ENCODE assay signal across 8 cellular contexts in genomic region chr19:49889687-49890348, GRCh38. TPM values are rescaled to one million over a fixed set of nuclear protein-coding genes. Genes with fewer than 3 reads are reported as not detected.
DNase-seq lines count a peak whose midpoint lies in the region; ATAC-seq, FAIRE-seq and TF ChIP-seq lines count a peak whose summit lies in the region.

No MANE protein-coding gene starts in this region.

- H3K4me3 ChIP-seq in A549, result peak overlapping the region; percentile 44
- peak overlapping the region; percentile 60 for H3K4me3 ChIP-seq in coronary artery
- peak overlapping the region in 1 of 3 donors; percentile 14 for H3K4me3 ChIP-seq in liver (ENCODE audit: low read depth in 1 of 3, low read length in 3 of 3)

- no peak for TF ChIP-seq EP300 in A549 (IDR thresholded peaks at IDR 0.05)

- no peaks in the 10 kb centered on the region for H3K27me3 ChIP-seq in liver (ENCODE audit: control insufficient read depth in 4 of 4, insufficient read depth in 4 of 4, low read length in 3 of 4)

- peak overlapping the region; percentile 70 for H3K27ac Mint-ChIP-seq in activated CD4-positive, alpha-beta T cell treated with anti-CD3 and anti-CD28 coated beads for 36 hours

- no peak for TF ChIP-seq POLR2A in A549 (IDR thresholded peaks at IDR 0.05; ENCODE audit: low read length)

- POLR2A ChIA-PET in A549 (lab: Yijun Ruan, JAX) (interaction anchor here (1.9 to 2.6 kb wide), 2 partner anchors 13 to 40 kb away, joined by 9 to 11 read pairs; partner anchors contain the start of genes AKT1S1, NUP62 and TBC1D17), HEK293T (lab: Yijun Ruan, JAX) (interaction anchor here (1.1 to 2.6 kb wide), 4 partner anchors 12 to 40 kb away, joined by 4 to 11 read pairs (median 5); partner anchors contain the start of genes AKT1S1, ATF5, NUP62 and TBC1D17)
- POLR2A ChIA-PET in activated CD4-positive, alpha-beta T cell treated with anti-CD3 and anti-CD28 coated beads for 36 hours (lab: Charles Lee), result interaction anchor here (1.6 kb wide), 1 partner anchor 13 kb away, joined by 4 read pairs; the partner anchor contains the start of genes AKT1S1 and TBC1D17

- H3K27ac ChIP-seq in A549, result peak overlapping the region; percentile 26 to 72; a peak in 5 of 6 replicates
- H3K27ac ChIP-seq in coronary artery, result no peak overlapping the region
- H3K27ac ChIP-seq in liver (ENCODE audit: low read depth in 1 of 2, low read length in 2 of 2), result no peak overlapping the region

- peak; percentile 63 for FAIRE-seq in A549 (lab: Jason Lieb, UNC)

- ATAC-seq in A549 (peak; percentile 55 to 79), HG02759 (IDR thresholded peaks at IDR 0.05; ENCODE audit: unreplicated experiment) (no peak)
- peak; percentile 61 for ATAC-seq in activated CD4-positive, alpha-beta T cell treated with anti-CD3 and anti-CD28 coated beads for 36 hours

- peaks cover 6% of the 10 kb centered on the region; the same call in 1 of the 3 replicates for H3K4me1 ChIP-seq in A549
- H3K4me1 ChIP-seq in liver (ENCODE audit: control insufficient read depth in 4 of 4, insufficient read depth in 4 of 4, low read length in 3 of 4), result peaks cover 0 to 9% (median 4%) of the 10 kb centered on the region in 4 donors

- H3K9me3 ChIP-seq in A549 (no peaks in the 10 kb centered on the region), liver (ENCODE audit: control insufficient read depth in 4 of 4, low read length in 3 of 4) (no peaks in the 10 kb centered on the region)

- peaks cover 15% of the 10 kb centered on the region for H3K36me3 Mint-ChIP-seq in activated CD4-positive, alpha-beta T cell treated with anti-CD3 and anti-CD28 coated beads for 36 hours (ENCODE audit: low read depth)

- CTCF ChIA-PET in A549 (lab: Yijun Ruan, JAX) (interaction anchor here (0.7 to 3.9 kb wide), 19 partner anchors 9 to 336 kb away, joined by 3 to 27 read pairs (median 6); partner anchors contain the start of genes AKT1S1, ATF5, NUP62 and TBC1D17), HEK293T (lab: Yijun Ruan, JAX) (no interaction called here)
- CTCF ChIA-PET in activated CD4-positive, alpha-beta T cell treated with anti-CD3 and anti-CD28 coated beads for 36 hours (lab: Charles Lee), result interaction anchor here (0.6 to 1.2 kb wide), 5 partner anchors 24 to 201 kb away, joined by 3 to 4 read pairs (median 3); no protein-coding TSS in a partner anchor

- H3K4me1 Mint-ChIP-seq in activated CD4-positive, alpha-beta T cell treated with anti-CD3 and anti-CD28 coated beads for 36 hours, result peaks cover 16% of the 10 kb centered on the region

- peak overlapping the region; percentile 95 for H3K4me2 ChIP-seq in A549

- 73% methylated on average over 43 of the region's 71 CpGs for WGBS in A549 (ENCODE audit: missing lambda C conversion rate)
- WGBS in liver, result 36% methylated on average over 71 of the region's 71 CpGs

- no peak overlapping the region for H3K9ac ChIP-seq in liver (ENCODE audit: low read depth in 1 of 2, low read length in 2 of 2)

- H3K36me3 ChIP-seq in liver (ENCODE audit: control insufficient read depth in 4 of 4, insufficient read depth in 3 of 4, low read depth in 1 of 4, low read length in 3 of 4), result peaks cover 2 to 9% (median 6%) of the 10 kb centered on the region in 4 donors

- peak; percentile 42 to 51; a peak in 3 of 5 replicates for TF ChIP-seq RAD21 in A549 (conservative IDR thresholded peaks at IDR 0.05 in 1 of 2, IDR thresholded peaks at IDR 0.05 in 1 of 2)
- TF ChIP-seq RAD21 in liver (IDR thresholded peaks at IDR 0.05), result peak in 1 of 2 donors; percentile 72

- TF ChIP-seq CTCF in A549 (IDR thresholded peaks at IDR 0.05), result peak; percentile 88
- TF ChIP-seq CTCF in coronary artery (IDR thresholded peaks at IDR 0.05), result peak; percentile 55
- TF ChIP-seq CTCF in liver (IDR thresholded peaks at IDR 0.05; ENCODE audit: low read depth, low read length, missing input control), result peak; percentile 50

- DNase-seq in A549 (ENCODE audit: low read depth in 1 of 2, low spot score in 1 of 2), result peak; percentile 61 to 94
- DNase-seq in HEK293T (ENCODE audit: extremely low spot score), result peak; percentile 85
- DNase-seq in activated CD4-positive, alpha-beta T cell treated with anti-CD3 and anti-CD28 coated beads for 36 hours, result peak; percentile 89
- DNase-seq in coronary artery (ENCODE audit: low spot score), result no peak
- DNase-seq in stimulated activated CD4-positive, alpha-beta T cell treated with anti-CD3 and anti-CD28 coated beads, TNF-alpha, amount 100 ng/mL, for 1 hour (ENCODE audit: low read depth in 3 of 3, low spot score in 1 of 3), result peak in 2 of 3 donors; percentile 55 to 64
- DNase-seq in middle frontal gyrus (ENCODE audit: extremely low spot score, low spot score), result no peak

- intact Hi-C loops in activated CD4-positive, alpha-beta T cell treated with anti-CD3 and anti-CD28 coated beads for 36 hours (cut with DNase I, micrococcal nuclease), result loop anchor here (1.0 to 5.0 kb wide), 7 partner anchors 12 to 40 kb away; partner anchors contain the start of genes AKT1S1 (in 1 of the 2), ATF5 (in 1 of the 2), NUP62 (in 1 of the 2) and PNKP (in 1 of the 2)

- no peaks in the 10 kb centered on the region for H3K27me3 Mint-ChIP-seq in activated CD4-positive, alpha-beta T cell treated with anti-CD3 and anti-CD28 coated beads for 36 hours

- peak overlapping the region; percentile 69 for H3K4me3 Mint-ChIP-seq in activated CD4-positive, alpha-beta T cell treated with anti-CD3 and anti-CD28 coated beads for 36 hours

- H3K9me3 Mint-ChIP-seq in activated CD4-positive, alpha-beta T cell treated with anti-CD3 and anti-CD28 coated beads for 36 hours (ENCODE audit: low read depth), result no peaks in the 10 kb centered on the region

TF ChIP-seq in A549, 52 proteins besides CTCF, POLR2A, EP300 and RAD21 (continues in another document):
- no peak for TF ChIP-seq HEYL (CRISPR knock-in tag; IDR thresholded peaks at IDR 0.05)
- TF ChIP-seq CHD2 (IDR thresholded peaks at IDR 0.05; ENCODE audit: low read length, partially characterized antibody), result no peak
- 0 out of 2 replicates have a peak, but pooled peaks have one; percentile 14 for TF ChIP-seq TFCP2L1 (CRISPR knock-in tag; IDR thresholded peaks at IDR 0.05)
- TF ChIP-seq CEBPB (IDR thresholded peaks at IDR 0.05), result no peak

TF ChIP-seq in liver, 16 proteins besides CTCF, POLR2A, EP300 and RAD21 (continues in another document):
- no peak for TF ChIP-seq YY1 (IDR thresholded peaks at IDR 0.05)
- TF ChIP-seq GABPA (IDR thresholded peaks at IDR 0.05 in 1 of 2, conservative IDR thresholded peaks at IDR 0.05 in 1 of 2), result no peak

RNA-seq across cellular contexts. Expression of gene IL4I1, which starts 6.9 kb away (rescaled TPM):
- polyA plus RNA-seq in A549 (2011; rRNA removed), result 0.15 and 0.18 TPM in 2 replicates
- 0.20 and 0.26 TPM in 2 replicates for polyA plus RNA-seq in A549 (2012; cell fraction: cytosol; rRNA removed)
- 0.66 and 0.84 TPM in 2 replicates for polyA plus RNA-seq in A549 (2012; cell fraction: nucleus; rRNA removed)
- polyA plus RNA-seq in A549 (2017; fragmentation: RNase III; extraction: RNeasy Plus Mini Kit Qiagen cat#74134 plus additional on column Dnase treatment), result 0.62 to 0.88 TPM (median 0.87 TPM) in 3 replicates
- 0.70 TPM in 1 of 2 replicates, not detected in the other for polyA minus RNA-seq in A549 (2011; rRNA and poly(A)+ RNA removed)
- total RNA-seq in activated CD4-positive, alpha-beta T cell treated with anti-CD3 and anti-CD28 coated beads for 36 hours, result 10 to 100 TPM; 21.2 to 22.2 TPM
- under 1 TPM; 0.08 to 0.75 TPM for total RNA-seq in liver
- polyA plus RNA-seq in liver, result under 1 TPM; 0.17 to 0.30 TPM

RNA-seq across cellular contexts. Expression of gene TBC1D17, which starts 12.3 kb away (rescaled TPM):
- polyA plus RNA-seq in A549 (2011; rRNA removed) (12.3 and 18.0 TPM in 2 replicates), A549 (2017; fragmentation: RNase III; extraction: RNeasy Plus Mini Kit Qiagen cat#74134 plus additional on column Dnase treatment) (26.6 to 44.8 TPM (median 41.5 TPM) in 3 replicates), liver (10 to 100 TPM; 19.5 to 27.9 TPM)
- 26.5 and 33.3 TPM in 2 replicates for polyA plus RNA-seq in A549 (2012; cell fraction: cytosol; rRNA removed)
- 65.2 and 76.6 TPM in 2 replicates for polyA plus RNA-seq in A549 (2012; cell fraction: nucleus; rRNA removed)
- polyA minus RNA-seq in A549 (2011; rRNA and poly(A)+ RNA removed), result 14.3 and 18.0 TPM in 2 replicates
- total RNA-seq in activated CD4-positive, alpha-beta T cell treated with anti-CD3 and anti-CD28 coated beads for 36 hours, result 10 to 100 TPM; 29.1 to 29.6 TPM
- total RNA-seq in liver, result 10 to 100 TPM; 11.3 to 14.9 TPM

RNA-seq across cellular contexts. Expression of gene AKT1S1, which starts 12.7 kb away (rescaled TPM):
- polyA plus RNA-seq in A549 (2011; rRNA removed) (39.2 and 41.5 TPM in 2 replicates), A549 (2017; fragmentation: RNase III; extraction: RNeasy Plus Mini Kit Qiagen cat#74134 plus additional on column Dnase treatment) (63.4 to 75.9 TPM (median 75.3 TPM) in 3 replicates), liver (10 to 100 TPM; 15.4 to 43.9 TPM)
- polyA plus RNA-seq in A549 (2012; cell fraction: cytosol; rRNA removed), result 70.4 and 91.8 TPM in 2 replicates
- 107 and 112 TPM in 2 replicates for polyA plus RNA-seq in A549 (2012; cell fraction: nucleus; rRNA removed)
- 30.8 and 33.3 TPM in 2 replicates for polyA minus RNA-seq in A549 (2011; rRNA and poly(A)+ RNA removed)
- 10 to 100 TPM; 16.1 to 20.3 TPM for total RNA-seq in activated CD4-positive, alpha-beta T cell treated with anti-CD3 and anti-CD28 coated beads for 36 hours
- 10 to 100 TPM in 1 of 2 donors, 1 to 10 TPM in 1; 6.8 to 10.3 TPM for total RNA-seq in liver

RNA-seq across cellular contexts. Expression of gene PNKP, which starts 22.4 kb away (rescaled TPM):
- polyA plus RNA-seq in A549 (2011; rRNA removed) (22.5 and 23.3 TPM in 2 replicates), A549 (2017; fragmentation: RNase III; extraction: RNeasy Plus Mini Kit Qiagen cat#74134 plus additional on column Dnase treatment) (63.8 to 75.9 TPM (median 71.2 TPM) in 3 replicates), liver (10 to 100 TPM; 18.5 to 21.1 TPM)
- 40.5 and 44.1 TPM in 2 replicates for polyA plus RNA-seq in A549 (2012; cell fraction: cytosol; rRNA removed)
- polyA plus RNA-seq in A549 (2012; cell fraction: nucleus; rRNA removed), result 235 and 294 TPM in 2 replicates
- polyA minus RNA-seq in A549 (2011; rRNA and poly(A)+ RNA removed), result 35.0 and 36.5 TPM in 2 replicates
- total RNA-seq in activated CD4-positive, alpha-beta T cell treated with anti-CD3 and anti-CD28 coated beads for 36 hours, result 10 to 100 TPM; 59.5 to 65.7 TPM
- 10 to 100 TPM; 17.3 to 30.9 TPM for total RNA-seq in liver

RNA-seq across cellular contexts. Expression of gene PTOV1, which starts 38.9 kb away (rescaled TPM):
- polyA plus RNA-seq in A549 (2011; rRNA removed), result 27.7 and 41.2 TPM in 2 replicates
- polyA plus RNA-seq in A549 (2012; cell fraction: cytosol; rRNA removed), result 111 and 150 TPM in 2 replicates
- 235 and 351 TPM in 2 replicates for polyA plus RNA-seq in A549 (2012; cell fraction: nucleus; rRNA removed)
- 119 to 153 TPM (median 147 TPM) in 3 replicates for polyA plus RNA-seq in A549 (2017; fragmentation: RNase III; extraction: RNeasy Plus Mini Kit Qiagen cat#74134 plus additional on column Dnase treatment)
- polyA minus RNA-seq in A549 (2011; rRNA and poly(A)+ RNA removed), result 60.2 and 109 TPM in 2 replicates
- 100 to 1,000 TPM in 1 of 2 experiments, 10 to 100 TPM in 1; 76.9 to 104 TPM for total RNA-seq in activated CD4-positive, alpha-beta T cell treated with anti-CD3 and anti-CD28 coated beads for 36 hours
- total RNA-seq in liver, result 10 to 100 TPM; 38.0 to 40.7 TPM
- 10 to 100 TPM; 41.9 to 52.3 TPM for polyA plus RNA-seq in liver

Comparison
In these comparisons a context has a peak if more than half of its experiments do, and no peak if none do; other contexts are left out.
1. DNase-seq: peak in A549 (2 of 2), HEK293T (single experiment), activated CD4-positive, alpha-beta T cell treated with anti-CD3 and anti-CD28 coated beads for 36 hours (single experiment) and stimulated activated CD4-positive, alpha-beta T cell treated with anti-CD3 and anti-CD28 coated beads, TNF-alpha, amount 100 ng/mL, for 1 hour (2 of 3); none in coronary artery (single experiment) and middle frontal gyrus (single experiment).
2. H3K27ac ChIP-seq: peak in A549 (2 of 2); none in coronary artery (0 of 2) and liver (0 of 2).
3. RNA of gene IL4I1, which starts 6.9 kb away (total RNA-seq): 21.2 to 22.2 TPM in activated CD4-positive, alpha-beta T cell treated with anti-CD3 and anti-CD28 coated beads for 36 hours; 0.08 to 0.75 TPM in liver; every median in the first group is over 10 times any median in the second.
4. Peak in every context shown above with its lines, with median percentiles within 50 percentile points of each other: CTCF ChIP-seq.